ENCODE assay signal across 20 cellular contexts in the genomic region with DNA sequence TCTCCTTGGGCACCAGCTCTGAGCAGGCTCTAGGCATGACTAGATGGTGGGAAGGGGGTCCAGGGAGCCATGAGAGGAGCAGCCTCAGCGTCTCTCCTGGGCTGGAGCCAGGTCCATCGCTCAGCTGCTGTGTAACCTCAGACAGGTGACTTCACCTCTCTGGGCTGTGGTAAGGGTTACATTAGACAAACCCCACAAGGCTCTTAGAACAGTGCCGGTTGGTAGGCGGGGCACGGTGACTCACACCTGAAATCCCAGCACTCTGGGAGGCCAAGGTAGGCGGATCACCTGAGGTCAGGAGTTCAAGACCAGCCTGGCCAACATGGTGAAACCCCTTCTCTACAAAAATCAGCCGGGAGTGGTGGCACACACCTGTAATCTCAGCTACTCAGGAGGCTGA. TPM values are rescaled to one million over a fixed set of nuclear protein-coding genes. Genes with fewer than 3 reads are reported as not detected.
DNase-seq lines count a peak whose midpoint lies in the region; ATAC-seq and TF ChIP-seq lines count a peak whose summit lies in the region.
"Had no signal": no experiment of that assay in that cellular context is flagged by ENCODE, and none has a peak within 500 bp of the region (broad histone marks: within the 10 kb centered on the region; RNA-seq: fewer than 3 reads in every experiment).

No MANE protein-coding gene starts in this region.

- no peak overlapping the region for H3K27ac Mint-ChIP-seq in activated CD4-positive, alpha-beta T cell treated with anti-CD3 and anti-CD28 coated beads for 36 hours
- no peak overlapping the region for H3K27ac Mint-ChIP-seq in stimulated activated naive CD8-positive, alpha-beta T cell treated with anti-CD3 and anti-CD28 coated beads, Interleukin-15, amount 100 ng/mL, for 72 hours

- CTCF ChIA-PET in activated CD4-positive, alpha-beta T cell treated with anti-CD3 and anti-CD28 coated beads for 36 hours (lab: Charles Lee): no interaction called here
- CTCF ChIA-PET in HEK293T (lab: Yijun Ruan, JAX): no interaction called here

- peak; percentile 29 for DNase-seq in activated CD4-positive, alpha-beta T cell treated with anti-CD3 and anti-CD28 coated beads for 36 hours
- no peak for DNase-seq in activated CD4-positive, alpha-beta T cell treated with anti-CD3 and anti-CD28 coated beads for 4 hours
- DNase-seq in stimulated activated naive CD8-positive, alpha-beta T cell treated with anti-CD3 and anti-CD28 coated beads, Interleukin-15, amount 100 ng/mL, for 72 hours: no peak
- DNase-seq in stimulated activated naive CD8-positive, alpha-beta T cell treated with anti-CD3 and anti-CD28 coated beads, Interleukin-15, Interleukin-2, amounts not matched to agents 100 U/mL and 50 U/mL, for 24 hours: no peak
- DNase-seq in foreskin keratinocyte: peak in 1 of 2 donors; percentile 20
- DNase-seq in HEK293T (ENCODE audit: extremely low spot score): no peak
- DNase-seq in H4 (ENCODE audit: low spot score): no peak
- DNase-seq: 8988T, DMS153, DND-41, H7, IMR-90, MM.1S, NCI-H2029, NCI-H446 treated with DMSO at 0.1 percent for 48 hours, NCI-H526 treated with DMSO at 0.1 percent for 48 hours, SHP77 treated with DMSO at 0.1 percent for 48 hours had no signal

- no peaks in the 10 kb centered on the region for H3K36me3 Mint-ChIP-seq in activated CD4-positive, alpha-beta T cell treated with anti-CD3 and anti-CD28 coated beads for 36 hours (ENCODE audit: low read depth)

- POLR2A ChIA-PET in activated CD4-positive, alpha-beta T cell treated with anti-CD3 and anti-CD28 coated beads for 36 hours (lab: Charles Lee): no interaction called here
- POLR2A ChIA-PET in HEK293T (lab: Yijun Ruan, JAX): no interaction called here

- H3K4me1 Mint-ChIP-seq in activated CD4-positive, alpha-beta T cell treated with anti-CD3 and anti-CD28 coated beads for 36 hours: peaks cover 10% of the 10 kb centered on the region
- H3K4me1 Mint-ChIP-seq in stimulated activated naive CD8-positive, alpha-beta T cell treated with anti-CD3 and anti-CD28 coated beads, Interleukin-15, amount 100 ng/mL, for 72 hours: peaks cover 13% of the 10 kb centered on the region

- no peak for TF ChIP-seq CTCF in foreskin keratinocyte (conservative IDR thresholded peaks at IDR 0.05)

- H3K4me3 Mint-ChIP-seq in activated CD4-positive, alpha-beta T cell treated with anti-CD3 and anti-CD28 coated beads for 36 hours: no peak overlapping the region
- H3K4me3 Mint-ChIP-seq in stimulated activated naive CD8-positive, alpha-beta T cell treated with anti-CD3 and anti-CD28 coated beads, Interleukin-15, amount 100 ng/mL, for 72 hours: no peak overlapping the region

- peaks cover 38% of the 10 kb centered on the region for H3K27me3 ChIP-seq in foreskin keratinocyte

- no peak overlapping the region for H3K27ac ChIP-seq in foreskin keratinocyte
- H3K27ac ChIP-seq: KMS-11, RWPE1 had no signal

- no peak for ATAC-seq in activated CD4-positive, alpha-beta T cell treated with anti-CD3 and anti-CD28 coated beads for 36 hours
- peak; percentile 39 for ATAC-seq in stimulated activated naive CD8-positive, alpha-beta T cell treated with anti-CD3 and anti-CD28 coated beads, Interleukin-15, amount 100 ng/mL, for 72 hours
- no peak for ATAC-seq in stimulated activated naive CD8-positive, alpha-beta T cell treated with anti-CD3 and anti-CD28 coated beads, Interleukin-15, Interleukin-2, amounts not matched to agents 100 U/mL and 50 U/mL, for 24 hours
- ATAC-seq in foreskin keratinocyte: peak; percentile 27
- ATAC-seq: Panc1 had no signal

- no peaks in the 10 kb centered on the region for H3K9me3 Mint-ChIP-seq in activated CD4-positive, alpha-beta T cell treated with anti-CD3 and anti-CD28 coated beads for 36 hours (ENCODE audit: low read depth)
- H3K9me3 Mint-ChIP-seq in stimulated activated naive CD8-positive, alpha-beta T cell treated with anti-CD3 and anti-CD28 coated beads, Interleukin-15, amount 100 ng/mL, for 72 hours: no peaks in the 10 kb centered on the region

- H3K4me1 ChIP-seq in foreskin keratinocyte: no peaks in the 10 kb centered on the region

- intact Hi-C loops in activated CD4-positive, alpha-beta T cell treated with anti-CD3 and anti-CD28 coated beads for 36 hours (cut with DNase I, micrococcal nuclease): no loop called here

- H3K27me3 Mint-ChIP-seq in activated CD4-positive, alpha-beta T cell treated with anti-CD3 and anti-CD28 coated beads for 36 hours: peaks cover 14% of the 10 kb centered on the region
- H3K27me3 Mint-ChIP-seq in stimulated activated naive CD8-positive, alpha-beta T cell treated with anti-CD3 and anti-CD28 coated beads, Interleukin-15, amount 100 ng/mL, for 72 hours: peaks cover 55% of the 10 kb centered on the region

TF ChIP-seq in HEK293T, 16 proteins besides CTCF, POLR2A, EP300 and RAD21:
- TF ChIP-seq FOXK2 (IDR thresholded peaks at IDR 0.05): no peak
- TF ChIP-seq LEF1 (IDR thresholded peaks at IDR 0.05; ENCODE audit: borderline replicate concordance): no peak
- TF ChIP-seq, protein P1, sequence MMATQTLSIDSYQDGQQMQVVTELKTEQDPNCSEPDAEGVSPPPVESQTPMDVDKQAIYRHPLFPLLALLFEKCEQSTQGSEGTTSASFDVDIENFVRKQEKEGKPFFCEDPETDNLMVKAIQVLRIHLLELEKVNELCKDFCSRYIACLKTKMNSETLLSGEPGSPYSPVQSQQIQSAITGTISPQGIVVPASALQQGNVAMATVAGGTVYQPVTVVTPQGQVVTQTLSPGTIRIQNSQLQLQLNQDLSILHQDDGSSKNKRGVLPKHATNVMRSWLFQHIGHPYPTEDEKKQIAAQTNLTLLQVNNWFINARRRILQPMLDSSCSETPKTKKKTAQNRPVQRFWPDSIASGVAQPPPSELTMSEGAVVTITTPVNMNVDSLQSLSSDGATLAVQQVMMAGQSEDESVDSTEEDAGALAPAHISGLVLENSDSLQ (IDR thresholded peaks at IDR 0.05): no peak
- no peak for TF ChIP-seq SUZ12 (IDR thresholded peaks at IDR 0.05)

RNA-seq across cellular contexts. Expression of gene NPTX1, which starts 18.1 kb away (rescaled TPM):
- total RNA-seq in activated CD4-positive, alpha-beta T cell treated with anti-CD3 and anti-CD28 coated beads for 36 hours: 10 to 100 TPM; 22.7 to 27.5 TPM
- total RNA-seq in foreskin keratinocyte: 0.04 TPM in 1 of 2 replicates, not detected in the other
- polyA plus RNA-seq in foreskin keratinocyte: 0.02 TPM in 1 of 2 replicates, not detected in the other
- total RNA-seq in H4 (2014; rRNA removed; shearing (Covaris generic)): 0.17 and 0.70 TPM in 2 replicates

RNA-seq across cellular contexts. Expression of gene RPTOR, which starts 50.1 kb away (rescaled TPM):
- total RNA-seq in activated CD4-positive, alpha-beta T cell treated with anti-CD3 and anti-CD28 coated beads for 36 hours: 10 to 100 TPM; 48.6 to 58.1 TPM
- 25.3 and 27.3 TPM in 2 replicates for total RNA-seq in foreskin keratinocyte
- 8.5 and 8.8 TPM in 2 replicates for polyA plus RNA-seq in foreskin keratinocyte
- total RNA-seq in H4 (2014; rRNA removed; shearing (Covaris generic)): 12.6 and 15.2 TPM in 2 replicates

Comparison
In these comparisons a context has a peak if more than half of its experiments do, and no peak if none do; other contexts are left out.
1. ATAC-seq: peak in stimulated activated naive CD8-positive, alpha-beta T cell treated with anti-CD3 and anti-CD28 coated beads, Interleukin-15, amount 100 ng/mL, for 72 hours (single experiment) and foreskin keratinocyte (single experiment); none in activated CD4-positive, alpha-beta T cell treated with anti-CD3 and anti-CD28 coated beads for 36 hours (single experiment) and stimulated activated naive CD8-positive, alpha-beta T cell treated with anti-CD3 and anti-CD28 coated beads, Interleukin-15, Interleukin-2, amounts not matched to agents 100 U/mL and 50 U/mL, for 24 hours (single experiment).
2. RNA of gene NPTX1, which starts 18.1 kb away (total RNA-seq): 22.7 to 27.5 TPM in activated CD4-positive, alpha-beta T cell treated with anti-CD3 and anti-CD28 coated beads for 36 hours; 0.17 to 0.70 TPM in H4 and 0.04 TPM in foreskin keratinocyte; every median in the first group is over 10 times any median in the second.